Comparison of ENCODE assay signal across 17 cellular contexts in genomic region chr5:146813748-146814147, GRCh38.
DNase-seq lines count a peak whose midpoint lies in the region; ATAC-seq, FAIRE-seq and TF ChIP-seq lines count a peak whose summit lies in the region.
"Had no signal": no experiment of that assay in that cellular context is flagged by ENCODE, and none has a peak within 500 bp of the region (broad histone marks: within the 10 kb centered on the region; RNA-seq: fewer than 3 reads in every experiment).

No MANE protein-coding gene starts in this region.

- no peaks in the 10 kb centered on the region for H3K36me3 Mint-ChIP-seq in activated naive CD8-positive, alpha-beta T cell treated with anti-CD3 and anti-CD28 coated beads, Interleukin-2, amount 10 ng/mL, durations not matched to agents 7 days and 5 days
- H3K36me3 Mint-ChIP-seq in activated naive CD8-positive, alpha-beta T cell treated with anti-CD3 and anti-CD28 coated beads for 36 hours = no peaks in the 10 kb centered on the region
- no peaks in the 10 kb centered on the region for H3K36me3 Mint-ChIP-seq in activated B cell treated with CpG ODN at 0.5 μM for 24 hours (ENCODE audit: low read depth)
- no peaks in the 10 kb centered on the region for H3K36me3 Mint-ChIP-seq in stimulated activated memory B cell treated with anti-CD40 and anti-IgM and Interleukin-4, amounts not matched to agents 10 μg/mL and 1 μg/mL and 100 μg/mL, for 72 hours

- no peak for DNase-seq in activated naive CD8-positive, alpha-beta T cell treated with anti-CD3 and anti-CD28 coated beads, Interleukin-2, amount 10 ng/mL, durations not matched to agents 7 days and 5 days
- no peak for DNase-seq in activated naive CD8-positive, alpha-beta T cell treated with anti-CD3 and anti-CD28 coated beads for 36 hours
- DNase-seq in Kasumi-1 (lab: John Stamatoyannopoulos, UW) (peak; percentile 93 to 94), activated B cell treated with CpG ODN at 0.5 μM for 24 hours (no peak), D721Med (ENCODE audit: insufficient read length, low spot score) (no peak), DMS79 treated with DMSO at 0.1 percent for 48 hours (lab: John Stamatoyannopoulos, UW) (no peak), HEK293T (ENCODE audit: extremely low spot score) (no peak)
- DNase-seq: 8988T; activated CD4-positive, alpha-beta T cell treated with anti-CD3 and anti-CD28 coated beads, Interleukin-2, amount 10 ng/mL, durations not matched to agents 24 days and 14 days; activated naive CD8-positive, alpha-beta T cell treated with anti-CD3 and anti-CD28 coated beads, Interleukin-2, amount 50 U/mL, for 24 hours; CD8-positive, alpha-beta memory T cell; NCI-H187 treated with DMSO at 0.1 percent for 48 hours; NCI-H524 treated with DMSO at 0.1 percent for 48 hours; spleen; T-helper 9 cell had no signal

- peaks cover 4% of the 10 kb centered on the region for H3K4me1 Mint-ChIP-seq in activated naive CD8-positive, alpha-beta T cell treated with anti-CD3 and anti-CD28 coated beads, Interleukin-2, amount 10 ng/mL, durations not matched to agents 7 days and 5 days
- peaks cover 9% of the 10 kb centered on the region for H3K4me1 Mint-ChIP-seq in activated naive CD8-positive, alpha-beta T cell treated with anti-CD3 and anti-CD28 coated beads for 36 hours
- H3K4me1 Mint-ChIP-seq in activated B cell treated with CpG ODN at 0.5 μM for 24 hours = peaks cover 6% of the 10 kb centered on the region
- H3K4me1 Mint-ChIP-seq in stimulated activated memory B cell treated with anti-CD40 and anti-IgM and Interleukin-4, amounts not matched to agents 10 μg/mL and 1 μg/mL and 100 μg/mL, for 72 hours = no peaks in the 10 kb centered on the region

- H3K27ac Mint-ChIP-seq in activated naive CD8-positive, alpha-beta T cell treated with anti-CD3 and anti-CD28 coated beads, Interleukin-2, amount 10 ng/mL, durations not matched to agents 7 days and 5 days = peak overlapping the region; percentile 56
- H3K27ac Mint-ChIP-seq in activated naive CD8-positive, alpha-beta T cell treated with anti-CD3 and anti-CD28 coated beads for 36 hours = no peak overlapping the region
- H3K27ac Mint-ChIP-seq in activated B cell treated with CpG ODN at 0.5 μM for 24 hours = no peak overlapping the region
- no peak overlapping the region for H3K27ac Mint-ChIP-seq in stimulated activated memory B cell treated with anti-CD40 and anti-IgM and Interleukin-4, amounts not matched to agents 10 μg/mL and 1 μg/mL and 100 μg/mL, for 72 hours
- H3K27ac Mint-ChIP-seq: activated CD4-positive, alpha-beta T cell treated with anti-CD3 and anti-CD28 coated beads, Interleukin-2, amount 10 ng/mL, durations not matched to agents 24 days and 14 days; activated naive CD8-positive, alpha-beta T cell treated with anti-CD3 and anti-CD28 coated beads, Interleukin-2, amount 50 U/mL, for 24 hours had no signal

- no peaks in the 10 kb centered on the region for H3K9me3 Mint-ChIP-seq in activated naive CD8-positive, alpha-beta T cell treated with anti-CD3 and anti-CD28 coated beads, Interleukin-2, amount 10 ng/mL, durations not matched to agents 7 days and 5 days
- no peaks in the 10 kb centered on the region for H3K9me3 Mint-ChIP-seq in activated naive CD8-positive, alpha-beta T cell treated with anti-CD3 and anti-CD28 coated beads for 36 hours
- H3K9me3 Mint-ChIP-seq in activated B cell treated with CpG ODN at 0.5 μM for 24 hours = no peaks in the 10 kb centered on the region
- H3K9me3 Mint-ChIP-seq in stimulated activated memory B cell treated with anti-CD40 and anti-IgM and Interleukin-4, amounts not matched to agents 10 μg/mL and 1 μg/mL and 100 μg/mL, for 72 hours = peaks cover 3% of the 10 kb centered on the region
- H3K9me3 Mint-ChIP-seq: activated CD4-positive, alpha-beta T cell treated with anti-CD3 and anti-CD28 coated beads, Interleukin-2, amount 10 ng/mL, durations not matched to agents 24 days and 14 days; activated naive CD8-positive, alpha-beta T cell treated with anti-CD3 and anti-CD28 coated beads, Interleukin-2, amount 50 U/mL, for 24 hours had no signal

- H3K27me3 Mint-ChIP-seq in activated naive CD8-positive, alpha-beta T cell treated with anti-CD3 and anti-CD28 coated beads, Interleukin-2, amount 10 ng/mL, durations not matched to agents 7 days and 5 days = no peaks in the 10 kb centered on the region
- H3K27me3 Mint-ChIP-seq in activated naive CD8-positive, alpha-beta T cell treated with anti-CD3 and anti-CD28 coated beads for 36 hours = no peaks in the 10 kb centered on the region
- H3K27me3 Mint-ChIP-seq in activated B cell treated with CpG ODN at 0.5 μM for 24 hours = no peaks in the 10 kb centered on the region
- no peaks in the 10 kb centered on the region for H3K27me3 Mint-ChIP-seq in stimulated activated memory B cell treated with anti-CD40 and anti-IgM and Interleukin-4, amounts not matched to agents 10 μg/mL and 1 μg/mL and 100 μg/mL, for 72 hours
- H3K27me3 Mint-ChIP-seq: activated CD4-positive, alpha-beta T cell treated with anti-CD3 and anti-CD28 coated beads, Interleukin-2, amount 10 ng/mL, durations not matched to agents 24 days and 14 days; activated naive CD8-positive, alpha-beta T cell treated with anti-CD3 and anti-CD28 coated beads, Interleukin-2, amount 50 U/mL, for 24 hours; CD8-positive, alpha-beta memory T cell had no signal

- TF ChIP-seq CTCF in activated B cell treated with CpG ODN at 0.5 μM for 24 hours (IDR thresholded peaks at IDR 0.05) (no peak), D721Med (IDR thresholded peaks at IDR 0.05; ENCODE audit: insufficient read depth, missing control alignments) (no peak)

- POLR2A ChIA-PET in activated naive CD8-positive, alpha-beta T cell treated with anti-CD3 and anti-CD28 coated beads, Interleukin-2, amount 10 ng/mL, durations not matched to agents 7 days and 5 days (lab: Charles Lee) = no interaction called here
- POLR2A ChIA-PET in activated B cell treated with CpG ODN at 0.5 μM for 24 hours (lab: Charles Lee) (no interaction called here), HEK293T (lab: Yijun Ruan, JAX) (no interaction called here)

- intact Hi-C loops in activated B cell treated with CpG ODN at 0.5 μM for 24 hours (cut with micrococcal nuclease) = no loop called here

- FAIRE-seq in D721Med (lab: Jason Lieb, UNC) = no peak

- no peak for ATAC-seq in activated naive CD8-positive, alpha-beta T cell treated with anti-CD3 and anti-CD28 coated beads, Interleukin-2, amount 10 ng/mL, durations not matched to agents 7 days and 5 days (ENCODE audit: low read depth)
- no peak for ATAC-seq in activated B cell treated with CpG ODN at 0.5 μM for 24 hours (ENCODE audit: low read depth)
- no peak for ATAC-seq in stimulated activated memory B cell treated with anti-CD40 and anti-IgM and Interleukin-4, amounts not matched to agents 10 μg/mL and 1 μg/mL and 100 μg/mL, for 72 hours
- ATAC-seq: activated naive CD8-positive, alpha-beta T cell treated with anti-CD3 and anti-CD28 coated beads, Interleukin-2, amount 50 U/mL, for 24 hours; left lobe of liver had no signal

- H3K4me3 Mint-ChIP-seq in activated naive CD8-positive, alpha-beta T cell treated with anti-CD3 and anti-CD28 coated beads, Interleukin-2, amount 10 ng/mL, durations not matched to agents 7 days and 5 days = no peak overlapping the region
- H3K4me3 Mint-ChIP-seq in activated naive CD8-positive, alpha-beta T cell treated with anti-CD3 and anti-CD28 coated beads for 36 hours = no peak overlapping the region
- peak overlapping the region; percentile 42 for H3K4me3 Mint-ChIP-seq in activated B cell treated with CpG ODN at 0.5 μM for 24 hours
- no peak overlapping the region for H3K4me3 Mint-ChIP-seq in stimulated activated memory B cell treated with anti-CD40 and anti-IgM and Interleukin-4, amounts not matched to agents 10 μg/mL and 1 μg/mL and 100 μg/mL, for 72 hours
- H3K4me3 Mint-ChIP-seq: activated CD4-positive, alpha-beta T cell treated with anti-CD3 and anti-CD28 coated beads, Interleukin-2, amount 10 ng/mL, durations not matched to agents 24 days and 14 days; activated naive CD8-positive, alpha-beta T cell treated with anti-CD3 and anti-CD28 coated beads, Interleukin-2, amount 50 U/mL, for 24 hours had no signal

- CTCF ChIA-PET in activated B cell treated with CpG ODN at 0.5 μM for 24 hours (lab: Charles Lee) (no interaction called here), HEK293T (lab: Yijun Ruan, JAX) (no interaction called here)

TF ChIP-seq in HEK293T, 16 proteins besides CTCF, POLR2A, EP300 and RAD21:
- TF ChIP-seq SP1 (IDR thresholded peaks at IDR 0.05) (no peak), SUZ12 (IDR thresholded peaks at IDR 0.05) (no peak), BHLHE40 (IDR thresholded peaks at IDR 0.05; ENCODE audit: borderline replicate concordance) (no peak), PKNOX1 (IDR thresholded peaks at IDR 0.05) (no peak), NFRKB (IDR thresholded peaks at IDR 0.05) (no peak), L3MBTL2 (conservative IDR thresholded peaks at IDR 0.05) (no peak), TARDBP (IDR thresholded peaks at IDR 0.05) (no peak), ZNF384 (IDR thresholded peaks at IDR 0.05) (no peak), FOXK2 (IDR thresholded peaks at IDR 0.05) (no peak), FOXM1 (IDR thresholded peaks at IDR 0.05; ENCODE audit: borderline replicate concordance) (no peak), FOXA1 (IDR thresholded peaks at IDR 0.05) (no peak), LEF1 (IDR thresholded peaks at IDR 0.05; ENCODE audit: borderline replicate concordance) (no peak), ARNT (IDR thresholded peaks at IDR 0.05) (no peak), ELF4 (IDR thresholded peaks at IDR 0.05) (no peak), HDGF (IDR thresholded peaks at IDR 0.05; ENCODE audit: borderline replicate concordance) (no peak), CTBP1 (IDR thresholded peaks at IDR 0.05; ENCODE audit: borderline replicate concordance) (no peak)

Comparison
In these comparisons a context has a peak if more than half of its experiments do, and no peak if none do; other contexts are left out.
1. DNase-seq: peak in Kasumi-1 (2 of 2); none in activated naive CD8-positive, alpha-beta T cell treated with anti-CD3 and anti-CD28 coated beads, Interleukin-2, amount 10 ng/mL, durations not matched to agents 7 days and 5 days (single experiment), activated naive CD8-positive, alpha-beta T cell treated with anti-CD3 and anti-CD28 coated beads for 36 hours (single experiment), activated B cell treated with CpG ODN at 0.5 μM for 24 hours (single experiment), D721Med (single experiment), DMS79 treated with DMSO at 0.1 percent for 48 hours (single experiment) and HEK293T (single experiment).